ENCODE assay signal across 1 cellular context in the genomic region with DNA sequence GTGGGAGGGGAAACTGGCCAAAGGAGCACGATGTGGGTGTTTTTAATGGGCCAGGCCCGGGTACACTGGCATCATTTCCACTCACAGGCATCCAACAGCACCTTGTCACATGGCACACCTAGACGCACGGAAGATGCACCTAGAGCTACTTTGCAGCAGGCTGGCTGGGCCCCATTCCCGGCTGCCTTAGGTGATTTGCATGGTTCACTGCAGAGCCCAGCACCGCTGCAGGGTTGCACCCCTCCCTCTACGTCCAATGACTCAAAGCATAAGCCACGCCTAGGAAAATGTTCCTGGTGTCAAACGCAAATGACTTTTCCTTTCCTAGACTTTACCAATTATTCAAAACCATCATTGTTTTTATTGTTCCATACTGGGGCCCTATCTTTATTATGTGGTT.
TF ChIP-seq lines count a peak whose summit lies in the region.

No MANE protein-coding gene starts in this region.

TF ChIP-seq in GM12878, 131 proteins besides CTCF, POLR2A, EP300 and RAD21 (continued from another document):
- TF ChIP-seq, protein P1, sequence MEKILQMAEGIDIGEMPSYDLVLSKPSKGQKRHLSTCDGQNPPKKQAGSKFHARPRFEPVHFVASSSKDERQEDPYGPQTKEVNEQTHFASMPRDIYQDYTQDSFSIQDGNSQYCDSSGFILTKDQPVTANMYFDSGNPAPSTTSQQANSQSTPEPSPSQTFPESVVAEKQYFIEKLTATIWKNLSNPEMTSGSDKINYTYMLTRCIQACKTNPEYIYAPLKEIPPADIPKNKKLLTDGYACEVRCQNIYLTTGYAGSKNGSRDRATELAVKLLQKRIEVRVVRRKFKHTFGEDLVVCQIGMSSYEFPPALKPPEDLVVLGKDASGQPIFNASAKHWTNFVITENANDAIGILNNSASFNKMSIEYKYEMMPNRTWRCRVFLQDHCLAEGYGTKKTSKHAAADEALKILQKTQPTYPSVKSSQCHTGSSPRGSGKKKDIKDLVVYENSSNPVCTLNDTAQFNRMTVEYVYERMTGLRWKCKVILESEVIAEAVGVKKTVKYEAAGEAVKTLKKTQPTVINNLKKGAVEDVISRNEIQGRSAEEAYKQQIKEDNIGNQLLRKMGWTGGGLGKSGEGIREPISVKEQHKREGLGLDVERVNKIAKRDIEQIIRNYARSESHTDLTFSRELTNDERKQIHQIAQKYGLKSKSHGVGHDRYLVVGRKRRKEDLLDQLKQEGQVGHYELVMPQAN (conservative IDR thresholded peaks at IDR 0.05): no peak
- TF ChIP-seq BCL3 (IDR thresholded peaks at IDR 0.05; ENCODE audit: borderline replicate concordance, insufficient read depth, low read depth, low read length, poor library complexity, severe bottlenecking) (no peak), KDM1A (IDR thresholded peaks at IDR 0.05; ENCODE audit: borderline replicate concordance) (no peak), SIN3A (IDR thresholded peaks at IDR 0.05; ENCODE audit: low read depth, low read length) (no peak), CEBPB (IDR thresholded peaks at IDR 0.05; ENCODE audit: borderline replicate concordance in 1 of 2, low read depth in 2 of 2, low read length in 2 of 2) (no peak), LARP7 (IDR thresholded peaks at IDR 0.05) (no peak)
- TF ChIP-seq, protein P2, sequence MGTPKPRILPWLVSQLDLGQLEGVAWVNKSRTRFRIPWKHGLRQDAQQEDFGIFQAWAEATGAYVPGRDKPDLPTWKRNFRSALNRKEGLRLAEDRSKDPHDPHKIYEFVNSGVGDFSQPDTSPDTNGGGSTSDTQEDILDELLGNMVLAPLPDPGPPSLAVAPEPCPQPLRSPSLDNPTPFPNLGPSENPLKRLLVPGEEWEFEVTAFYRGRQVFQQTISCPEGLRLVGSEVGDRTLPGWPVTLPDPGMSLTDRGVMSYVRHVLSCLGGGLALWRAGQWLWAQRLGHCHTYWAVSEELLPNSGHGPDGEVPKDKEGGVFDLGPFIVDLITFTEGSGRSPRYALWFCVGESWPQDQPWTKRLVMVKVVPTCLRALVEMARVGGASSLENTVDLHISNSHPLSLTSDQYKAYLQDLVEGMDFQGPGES (IDR thresholded peaks at IDR 0.05): no peak
- TF ChIP-seq, protein P3, sequence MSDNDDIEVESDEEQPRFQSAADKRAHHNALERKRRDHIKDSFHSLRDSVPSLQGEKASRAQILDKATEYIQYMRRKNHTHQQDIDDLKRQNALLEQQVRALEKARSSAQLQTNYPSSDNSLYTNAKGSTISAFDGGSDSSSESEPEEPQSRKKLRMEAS (IDR thresholded peaks at IDR 0.05; ENCODE audit: low read depth, low read length): no peak
